ENCODE assay signal across 16 cellular contexts in genomic region chr3:167712445-167712844, GRCh38. TPM values are rescaled to one million over a fixed set of nuclear protein-coding genes. Genes with fewer than 3 reads are reported as not detected.
DNase-seq lines count a peak whose midpoint lies in the region; ATAC-seq and TF ChIP-seq lines count a peak whose summit lies in the region.
"Had no signal": no experiment of that assay in that cellular context is flagged by ENCODE, and none has a peak within 500 bp of the region (broad histone marks: within the 10 kb centered on the region; RNA-seq: fewer than 3 reads in every experiment).

No MANE protein-coding gene starts in this region.

- no peaks in the 10 kb centered on the region for H4K20me1 ChIP-seq in mammary epithelial cell (ENCODE audit: insufficient read depth, low read length)

- H3K4me1 ChIP-seq in mammary epithelial cell (ENCODE audit: insufficient read depth, low read length) = no peaks in the 10 kb centered on the region
- peaks cover 5% of the 10 kb centered on the region for H3K4me1 ChIP-seq in endodermal cell (ENCODE audit: control insufficient read depth, insufficient read depth, low read length)
- no peaks in the 10 kb centered on the region for H3K4me1 ChIP-seq in foreskin keratinocyte

- POLR2A ChIA-PET in MCF 10A (lab: Yijun Ruan, JAX) = no interaction called here

- CTCF ChIA-PET in MCF 10A (lab: Yijun Ruan, JAX) = interaction anchor here (0.7 to 0.9 kb wide), 2 partner anchors 28 to 29 kb away, joined by 3 read pairs; no protein-coding TSS in a partner anchor
- CTCF ChIA-PET in mammary epithelial cell (lab: Charles Lee; ENCODE audit: low non-redundant PET) = no interaction called here
- CTCF ChIA-PET in Calu3 (lab: Charles Lee) = no interaction called here

- H3K79me2 ChIP-seq in mammary epithelial cell (ENCODE audit: insufficient read depth, low read length) = peaks cover 94% of the 10 kb centered on the region

- peaks cover 12% of the 10 kb centered on the region for H3K36me3 ChIP-seq in mammary epithelial cell (ENCODE audit: insufficient read depth, low read length)
- peaks cover 85% of the 10 kb centered on the region for H3K36me3 ChIP-seq in endodermal cell (ENCODE audit: control insufficient read depth, insufficient read depth, low read length)

- intact Hi-C loops in MCF 10A (cut with micrococcal nuclease) = no loop called here
- intact Hi-C loops in mammary epithelial cell (cut with micrococcal nuclease) = no loop called here
- intact Hi-C loops in Calu3 (cut with micrococcal nuclease; ENCODE audit: unreplicated experiment) = no loop called here

- peaks cover 29% of the 10 kb centered on the region for H3K4me1 Mint-ChIP-seq in MCF 10A (ENCODE audit: insufficient read depth, unreplicated experiment)
- H3K4me1 Mint-ChIP-seq in T-helper 17 cell = peaks cover 57% of the 10 kb centered on the region
- peaks cover 41% of the 10 kb centered on the region for H3K4me1 Mint-ChIP-seq in endodermal cell
- H3K4me1 Mint-ChIP-seq in Calu3 (ENCODE audit: low read depth, unreplicated experiment) = peaks cover 15% of the 10 kb centered on the region

- no peak for ATAC-seq in T-helper 17 cell
- no peak for ATAC-seq in GM21360 (IDR thresholded peaks at IDR 0.05; ENCODE audit: unreplicated experiment)
- no peak for ATAC-seq in foreskin keratinocyte

- no peak overlapping the region for H3K27ac ChIP-seq in mammary epithelial cell (ENCODE audit: insufficient read depth, low read depth, low read length)
- no peak overlapping the region for H3K27ac ChIP-seq in endodermal cell (ENCODE audit: low read depth, low read length)
- H3K27ac ChIP-seq in foreskin keratinocyte = no peak overlapping the region
- H3K27ac ChIP-seq: C4-2B had no signal

- TF ChIP-seq CTCF in MCF 10A (IDR thresholded peaks at IDR 0.05; ENCODE audit: unreplicated experiment) (no peak), mammary epithelial cell (conservative IDR thresholded peaks at IDR 0.05 in 1 of 2, IDR thresholded peaks at IDR 0.05 in 1 of 2; ENCODE audit: extremely low read depth in 1 of 2, insufficient read depth in 1 of 2, low read depth in 1 of 2, low read length in 2 of 2) (no peak), endodermal cell (conservative IDR thresholded peaks at IDR 0.05) (no peak), Calu3 (IDR thresholded peaks at IDR 0.05; ENCODE audit: unreplicated experiment) (no peak), foreskin keratinocyte (conservative IDR thresholded peaks at IDR 0.05) (no peak)

- H3K9me3 ChIP-seq in mammary epithelial cell (replicated peaks; ENCODE audit: insufficient read depth, low read length) (no peaks in the 10 kb centered on the region), T-helper 17 cell (ENCODE audit: control insufficient read depth, low read length, poor library complexity, severe bottlenecking) (no peaks in the 10 kb centered on the region), endodermal cell (ENCODE audit: control insufficient read depth, low read length) (peaks cover 25% of the 10 kb centered on the region)

- H3K9me3 Mint-ChIP-seq in MCF 10A (ENCODE audit: unreplicated experiment) (no peaks in the 10 kb centered on the region), endodermal cell (peaks cover 18% of the 10 kb centered on the region), Calu3 (ENCODE audit: low read depth, unreplicated experiment) (no peaks in the 10 kb centered on the region)
- H3K9me3 Mint-ChIP-seq: CD4-positive, alpha-beta memory T cell had no signal

- H3K27me3 Mint-ChIP-seq in MCF 10A (ENCODE audit: insufficient read depth, unreplicated experiment) (no peaks in the 10 kb centered on the region), T-helper 17 cell (no peaks in the 10 kb centered on the region), endodermal cell (ENCODE audit: insufficient read depth) (no peaks in the 10 kb centered on the region), Calu3 (ENCODE audit: unreplicated experiment) (no peaks in the 10 kb centered on the region)
- H3K27me3 Mint-ChIP-seq: CD4-positive, alpha-beta memory T cell had no signal

- H3K27ac Mint-ChIP-seq in MCF 10A (ENCODE audit: low read depth, unreplicated experiment) (peak overlapping the region; percentile 3), T-helper 17 cell (peak overlapping the region; percentile 10), endodermal cell (no peak overlapping the region), Calu3 (ENCODE audit: unreplicated experiment) (no peak overlapping the region)

- no peaks in the 10 kb centered on the region for H3K27me3 ChIP-seq in mammary epithelial cell (ENCODE audit: insufficient read depth, low read length)
- no peaks in the 10 kb centered on the region for H3K27me3 ChIP-seq in endodermal cell (ENCODE audit: control insufficient read depth, insufficient read depth, low read length, poor library complexity, severe bottlenecking)
- no peaks in the 10 kb centered on the region for H3K27me3 ChIP-seq in foreskin keratinocyte

- H3K9ac ChIP-seq in mammary epithelial cell (ENCODE audit: insufficient read depth, low read length) (no peak overlapping the region), endodermal cell (ENCODE audit: extremely low read depth, low read length, poor library complexity, severe bottlenecking) (no peak overlapping the region)

- in situ Hi-C loops in mammary epithelial cell (cut with MboI; ENCODE audit: low sequenced_read_pairs in 2 of 2) = no loop called here

- dilution Hi-C loops in mammary epithelial cell (cut with HindIII; ENCODE audit: low sequenced_read_pairs) = no loop called here

- BruUV-seq in MCF 10A (replicated peaks; lab: Mats Ljungman, UMichigan) = no TSS peak
- BruUV-seq in mammary epithelial cell (replicated peaks; lab: Mats Ljungman, UMichigan) = no TSS peak
- no TSS peak for BruUV-seq in Calu3 (replicated peaks; lab: Mats Ljungman, UMichigan)

- H3K36me3 Mint-ChIP-seq in MCF 10A (ENCODE audit: insufficient read depth, unreplicated experiment) = peaks cover 27% of the 10 kb centered on the region
- peaks cover 23% of the 10 kb centered on the region for H3K36me3 Mint-ChIP-seq in T-helper 17 cell (ENCODE audit: low read depth)
- peaks cover 77% of the 10 kb centered on the region for H3K36me3 Mint-ChIP-seq in endodermal cell (ENCODE audit: low read depth)
- H3K36me3 Mint-ChIP-seq in Calu3 (ENCODE audit: insufficient read depth, unreplicated experiment) = peaks cover 19% of the 10 kb centered on the region

- DNase-seq in MCF 10A (ENCODE audit: unreplicated experiment) (no peak), mammary epithelial cell (no peak), T-helper 17 cell (no peak), endodermal cell (no peak), Calu3 (no peak), foreskin keratinocyte (no peak)
- DNase-seq: ACHN; CD4-positive, alpha-beta memory T cell; DMS79 treated with DMSO at 0.1 percent for 48 hours; GF-D8; GOT3; H9 had no signal

- H3K4me3 ChIP-seq in mammary epithelial cell (replicated peaks in 1 of 3; ENCODE audit: insufficient read depth in 1 of 3, low read depth in 2 of 3, low read length in 3 of 3) = no peak overlapping the region
- peak overlapping the region; percentile 5 for H3K4me3 ChIP-seq in endodermal cell (ENCODE audit: low read length)

- H2AFZ ChIP-seq in mammary epithelial cell (ENCODE audit: low read depth, low read length) = no peak overlapping the region

- no peak overlapping the region for H3K4me3 Mint-ChIP-seq in MCF 10A (ENCODE audit: unreplicated experiment)
- no peak overlapping the region for H3K4me3 Mint-ChIP-seq in T-helper 17 cell
- H3K4me3 Mint-ChIP-seq in endodermal cell = no peak overlapping the region
- H3K4me3 Mint-ChIP-seq in Calu3 (ENCODE audit: low read depth, unreplicated experiment) = no peak overlapping the region
- H3K4me3 Mint-ChIP-seq: H9 had no signal

- 96% methylated on average over 3 of the region's 3 CpGs for WGBS in mammary epithelial cell (ENCODE audit: low coverage, missing lambda C conversion rate)
- 91% methylated on average over 2 of the region's 3 CpGs; no CpG with 5 or more reads in 1 of the 2 experiments for WGBS in endodermal cell (ENCODE audit: insufficient coverage in 1 of 2, insufficient read length in 1 of 2), 2 experiments

- no peak overlapping the region for H3K4me2 ChIP-seq in mammary epithelial cell (ENCODE audit: insufficient read depth, low read depth, low read length)

RNA-seq across cellular contexts. Expression of gene PDCD10, which starts 22.2 kb away (rescaled TPM):
- 62.9 and 63.3 TPM in 2 replicates for total RNA-seq in MCF 10A (2022)
- total RNA-seq in mammary epithelial cell = 10 to 100 TPM; 70.8 to 76.1 TPM
- polyA plus RNA-seq in mammary epithelial cell = 62.4 TPM
- polyA minus RNA-seq in mammary epithelial cell = 27.5 TPM
- 10 to 100 TPM; 51.1 to 55.5 TPM for total RNA-seq in T-helper 17 cell
- 10 to 100 TPM; 75.2 to 84.8 TPM for total RNA-seq in endodermal cell
- 55.0 TPM for polyA plus RNA-seq in endodermal cell (2013, experiment 1 of 2)
- 58.4 TPM for polyA plus RNA-seq in endodermal cell (2013, experiment 2 of 2)
- total RNA-seq in Calu3 (2022) = 117 and 120 TPM in 2 replicates
- 82.7 and 83.5 TPM in 2 replicates for total RNA-seq in foreskin keratinocyte
- 68.2 and 83.4 TPM in 2 replicates for polyA plus RNA-seq in foreskin keratinocyte

RNA-seq across cellular contexts. Expression of gene SERPINI1, which starts 23.1 kb away (rescaled TPM):
- total RNA-seq in MCF 10A (2022) (2.5 and 2.6 TPM in 2 replicates), mammary epithelial cell (1 to 10 TPM; 1.4 to 5.0 TPM), T-helper 17 cell (1 to 10 TPM; 2.8 to 3.6 TPM), endodermal cell (10 to 100 TPM; 16.1 to 21.2 TPM), Calu3 (2022) (1.9 and 2.2 TPM in 2 replicates), foreskin keratinocyte (3.0 and 4.1 TPM in 2 replicates)
- polyA plus RNA-seq in mammary epithelial cell (1.8 TPM), foreskin keratinocyte (2.4 and 3.4 TPM in 2 replicates)
- not detected for polyA minus RNA-seq in mammary epithelial cell
- polyA plus RNA-seq in endodermal cell (2013, experiment 1 of 2) = 4.3 TPM
- polyA plus RNA-seq in endodermal cell (2013, experiment 2 of 2) = 6.0 TPM

RNA-seq across cellular contexts. Expression of gene WDR49, which starts 58.7 kb away (rescaled TPM):
- total RNA-seq in MCF 10A (2022) (0.54 and 0.98 TPM in 2 replicates), mammary epithelial cell (under 1 TPM; 0.16 to 0.67 TPM), T-helper 17 cell (under 1 TPM; 0.45 to 0.78 TPM), endodermal cell (1 to 10 TPM in 1 of 2 donors, under 1 TPM in 1; 0.93 to 1.6 TPM), Calu3 (2022) (1.4 and 2.2 TPM in 2 replicates), foreskin keratinocyte (not detected in 2 replicates)
- polyA plus RNA-seq in mammary epithelial cell (not detected), foreskin keratinocyte (not detected in 2 replicates)
- polyA minus RNA-seq in mammary epithelial cell = not detected
- 1.4 TPM for polyA plus RNA-seq in endodermal cell (2013, experiment 1 of 2)
- 2.0 TPM for polyA plus RNA-seq in endodermal cell (2013, experiment 2 of 2)
- total RNA-seq: HT-29 had no signal
- polyA plus RNA-seq: BJ; CD4-positive, alpha-beta memory T cell had no signal

Comparison
In these comparisons a context has a peak if more than half of its experiments do, and no peak if none do; other contexts are left out.
1. H3K27ac Mint-ChIP-seq: peak in MCF 10A (single experiment) and T-helper 17 cell (single experiment); none in endodermal cell (single experiment) and Calu3 (single experiment).